In genomic region chr5:133265720-133266575, GRCh38 we compare ENCODE assay signal across 1 cellular context.
A peak's percentile ranks its signal among the peaks of the same experiment; 100 is the strongest.
TF ChIP-seq lines count a peak whose summit lies in the region.

No MANE protein-coding gene starts in this region.

TF ChIP-seq in GM12878, 131 proteins besides CTCF, POLR2A, EP300 and RAD21 (continued from another document and continues in another):
- TF ChIP-seq, protein P1, sequence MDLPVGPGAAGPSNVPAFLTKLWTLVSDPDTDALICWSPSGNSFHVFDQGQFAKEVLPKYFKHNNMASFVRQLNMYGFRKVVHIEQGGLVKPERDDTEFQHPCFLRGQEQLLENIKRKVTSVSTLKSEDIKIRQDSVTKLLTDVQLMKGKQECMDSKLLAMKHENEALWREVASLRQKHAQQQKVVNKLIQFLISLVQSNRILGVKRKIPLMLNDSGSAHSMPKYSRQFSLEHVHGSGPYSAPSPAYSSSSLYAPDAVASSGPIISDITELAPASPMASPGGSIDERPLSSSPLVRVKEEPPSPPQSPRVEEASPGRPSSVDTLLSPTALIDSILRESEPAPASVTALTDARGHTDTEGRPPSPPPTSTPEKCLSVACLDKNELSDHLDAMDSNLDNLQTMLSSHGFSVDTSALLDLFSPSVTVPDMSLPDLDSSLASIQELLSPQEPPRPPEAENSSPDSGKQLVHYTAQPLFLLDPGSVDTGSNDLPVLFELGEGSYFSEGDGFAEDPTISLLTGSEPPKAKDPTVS (IDR thresholded peaks at IDR 0.05; ENCODE audit: low read depth, low read length): no peak
- peak; percentile 88 for TF ChIP-seq NR2F1 (conservative IDR thresholded peaks at IDR 0.05)
- no peak for TF ChIP-seq GABPA (IDR thresholded peaks at IDR 0.05; ENCODE audit: low read depth)
- no peak for TF ChIP-seq RBBP5 (conservative IDR thresholded peaks at IDR 0.05)
- no peak for TF ChIP-seq MYB (IDR thresholded peaks at IDR 0.05; ENCODE audit: borderline replicate concordance, low read depth, low read length)
- TF ChIP-seq SMC3 (IDR thresholded peaks at IDR 0.05; ENCODE audit: borderline replicate concordance, low read length): no peak
- peak; percentile 69 for TF ChIP-seq IKZF1 (conservative IDR thresholded peaks at IDR 0.05)
- TF ChIP-seq TCF3 (IDR thresholded peaks at IDR 0.05; ENCODE audit: borderline replicate concordance, insufficient read depth, low read depth, low read length): no peak
- TF ChIP-seq, protein P2, sequence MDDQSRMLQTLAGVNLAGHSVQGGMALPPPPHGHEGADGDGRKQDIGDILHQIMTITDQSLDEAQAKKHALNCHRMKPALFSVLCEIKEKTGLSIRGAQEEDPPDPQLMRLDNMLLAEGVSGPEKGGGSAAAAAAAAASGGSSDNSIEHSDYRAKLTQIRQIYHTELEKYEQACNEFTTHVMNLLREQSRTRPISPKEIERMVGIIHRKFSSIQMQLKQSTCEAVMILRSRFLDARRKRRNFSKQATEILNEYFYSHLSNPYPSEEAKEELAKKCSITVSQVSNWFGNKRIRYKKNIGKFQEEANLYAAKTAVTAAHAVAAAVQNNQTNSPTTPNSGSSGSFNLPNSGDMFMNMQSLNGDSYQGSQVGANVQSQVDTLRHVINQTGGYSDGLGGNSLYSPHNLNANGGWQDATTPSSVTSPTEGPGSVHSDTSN (IDR thresholded peaks at IDR 0.05; ENCODE audit: insufficient replicate concordance, low read depth, low read length): no peak
- no peak for TF ChIP-seq RB1 (IDR thresholded peaks at IDR 0.05; ENCODE audit: borderline replicate concordance)
- TF ChIP-seq, protein P3, sequence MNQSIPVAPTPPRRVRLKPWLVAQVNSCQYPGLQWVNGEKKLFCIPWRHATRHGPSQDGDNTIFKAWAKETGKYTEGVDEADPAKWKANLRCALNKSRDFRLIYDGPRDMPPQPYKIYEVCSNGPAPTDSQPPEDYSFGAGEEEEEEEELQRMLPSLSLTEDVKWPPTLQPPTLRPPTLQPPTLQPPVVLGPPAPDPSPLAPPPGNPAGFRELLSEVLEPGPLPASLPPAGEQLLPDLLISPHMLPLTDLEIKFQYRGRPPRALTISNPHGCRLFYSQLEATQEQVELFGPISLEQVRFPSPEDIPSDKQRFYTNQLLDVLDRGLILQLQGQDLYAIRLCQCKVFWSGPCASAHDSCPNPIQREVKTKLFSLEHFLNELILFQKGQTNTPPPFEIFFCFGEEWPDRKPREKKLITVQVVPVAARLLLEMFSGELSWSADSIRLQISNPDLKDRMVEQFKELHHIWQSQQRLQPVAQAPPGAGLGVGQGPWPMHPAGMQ (IDR thresholded peaks at IDR 0.05; ENCODE audit: borderline replicate concordance): no peak
- no peak for TF ChIP-seq CREB1 (IDR thresholded peaks at IDR 0.05; ENCODE audit: low read depth)
- TF ChIP-seq LARP7 (IDR thresholded peaks at IDR 0.05): no peak
- no peak for TF ChIP-seq CEBPZ (IDR thresholded peaks at IDR 0.05; ENCODE audit: low read depth, low read length)
- TF ChIP-seq HDAC6 (IDR thresholded peaks at IDR 0.05; ENCODE audit: unreplicated experiment): no peak
- TF ChIP-seq IKZF2 (IDR thresholded peaks at IDR 0.05): peak in 1 of 2 experiments; percentile 15; a peak in 1 of 4 replicates
- 0 out of 2 replicates have a peak, but pooled peaks have one; percentile 22 for TF ChIP-seq PAX5 (IDR thresholded peaks at IDR 0.05; ENCODE audit: borderline replicate concordance, low read depth, low read length)
- TF ChIP-seq ZNF622 (IDR thresholded peaks at IDR 0.05): no peak
- TF ChIP-seq JUNB (IDR thresholded peaks at IDR 0.05): no peak
- TF ChIP-seq, protein P4, sequence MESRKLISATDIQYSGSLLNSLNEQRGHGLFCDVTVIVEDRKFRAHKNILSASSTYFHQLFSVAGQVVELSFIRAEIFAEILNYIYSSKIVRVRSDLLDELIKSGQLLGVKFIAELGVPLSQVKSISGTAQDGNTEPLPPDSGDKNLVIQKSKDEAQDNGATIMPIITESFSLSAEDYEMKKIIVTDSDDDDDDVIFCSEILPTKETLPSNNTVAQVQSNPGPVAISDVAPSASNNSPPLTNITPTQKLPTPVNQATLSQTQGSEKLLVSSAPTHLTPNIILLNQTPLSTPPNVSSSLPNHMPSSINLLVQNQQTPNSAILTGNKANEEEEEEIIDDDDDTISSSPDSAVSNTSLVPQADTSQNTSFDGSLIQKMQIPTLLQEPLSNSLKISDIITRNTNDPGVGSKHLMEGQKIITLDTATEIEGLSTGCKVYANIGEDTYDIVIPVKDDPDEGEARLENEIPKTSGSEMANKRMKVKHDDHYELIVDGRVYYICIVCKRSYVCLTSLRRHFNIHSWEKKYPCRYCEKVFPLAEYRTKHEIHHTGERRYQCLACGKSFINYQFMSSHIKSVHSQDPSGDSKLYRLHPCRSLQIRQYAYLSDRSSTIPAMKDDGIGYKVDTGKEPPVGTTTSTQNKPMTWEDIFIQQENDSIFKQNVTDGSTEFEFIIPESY (IDR thresholded peaks at IDR 0.05): no peak
- no peak for TF ChIP-seq SP1 (IDR thresholded peaks at IDR 0.05; ENCODE audit: low read depth, low read length)
- no peak for TF ChIP-seq MXI1 (IDR thresholded peaks at IDR 0.05; ENCODE audit: low read depth, low read length)
- TF ChIP-seq BHLHE40 (IDR thresholded peaks at IDR 0.05; ENCODE audit: borderline replicate concordance in 1 of 2, low read depth in 2 of 2, low read length in 1 of 2): peak in 1 of 2 experiments; percentile 33; a peak in 1 of 4 replicates
- no peak for TF ChIP-seq NRF1 (conservative IDR thresholded peaks at IDR 0.05; ENCODE audit: low read depth, low read length)
- TF ChIP-seq HDGF (IDR thresholded peaks at IDR 0.05): 0 out of 2 replicates have a peak, but pooled peaks have one; percentile 13
- no peak for TF ChIP-seq CHD4 (IDR thresholded peaks at IDR 0.05)
- TF ChIP-seq ZNF274 (IDR thresholded peaks at IDR 0.05; ENCODE audit: insufficient read depth, insufficient read length): no peak
- no peak for TF ChIP-seq CREM (IDR thresholded peaks at IDR 0.05; ENCODE audit: low read depth)
- no peak for TF ChIP-seq ETV6 (conservative IDR thresholded peaks at IDR 0.05 in 1 of 2, IDR thresholded peaks at IDR 0.05 in 1 of 2; ENCODE audit: borderline replicate concordance in 1 of 2, low read depth in 1 of 2)
- no peak for TF ChIP-seq PAX8 (IDR thresholded peaks at IDR 0.05)
- TF ChIP-seq FOXM1 (IDR thresholded peaks at IDR 0.05; ENCODE audit: low read depth, low read length): no peak
- TF ChIP-seq USF1 (IDR thresholded peaks at IDR 0.05; ENCODE audit: borderline replicate concordance, extremely low read length, insufficient read depth, low read depth, low read length): no peak
- no peak for TF ChIP-seq IRF3 (IDR thresholded peaks at IDR 0.05)
- no peak for TF ChIP-seq CBFB (IDR thresholded peaks at IDR 0.05; ENCODE audit: low read depth)
- TF ChIP-seq ELK1 (IDR thresholded peaks at IDR 0.05; ENCODE audit: low read depth, low read length): no peak
- no peak for TF ChIP-seq TARDBP (IDR thresholded peaks at IDR 0.05; ENCODE audit: borderline replicate concordance)
- no peak for TF ChIP-seq HCFC1 (IDR thresholded peaks at IDR 0.05; ENCODE audit: low read length)
- TF ChIP-seq BCL11A (IDR thresholded peaks at IDR 0.05; ENCODE audit: low read depth, low read length): no peak
- TF ChIP-seq, protein P5, sequence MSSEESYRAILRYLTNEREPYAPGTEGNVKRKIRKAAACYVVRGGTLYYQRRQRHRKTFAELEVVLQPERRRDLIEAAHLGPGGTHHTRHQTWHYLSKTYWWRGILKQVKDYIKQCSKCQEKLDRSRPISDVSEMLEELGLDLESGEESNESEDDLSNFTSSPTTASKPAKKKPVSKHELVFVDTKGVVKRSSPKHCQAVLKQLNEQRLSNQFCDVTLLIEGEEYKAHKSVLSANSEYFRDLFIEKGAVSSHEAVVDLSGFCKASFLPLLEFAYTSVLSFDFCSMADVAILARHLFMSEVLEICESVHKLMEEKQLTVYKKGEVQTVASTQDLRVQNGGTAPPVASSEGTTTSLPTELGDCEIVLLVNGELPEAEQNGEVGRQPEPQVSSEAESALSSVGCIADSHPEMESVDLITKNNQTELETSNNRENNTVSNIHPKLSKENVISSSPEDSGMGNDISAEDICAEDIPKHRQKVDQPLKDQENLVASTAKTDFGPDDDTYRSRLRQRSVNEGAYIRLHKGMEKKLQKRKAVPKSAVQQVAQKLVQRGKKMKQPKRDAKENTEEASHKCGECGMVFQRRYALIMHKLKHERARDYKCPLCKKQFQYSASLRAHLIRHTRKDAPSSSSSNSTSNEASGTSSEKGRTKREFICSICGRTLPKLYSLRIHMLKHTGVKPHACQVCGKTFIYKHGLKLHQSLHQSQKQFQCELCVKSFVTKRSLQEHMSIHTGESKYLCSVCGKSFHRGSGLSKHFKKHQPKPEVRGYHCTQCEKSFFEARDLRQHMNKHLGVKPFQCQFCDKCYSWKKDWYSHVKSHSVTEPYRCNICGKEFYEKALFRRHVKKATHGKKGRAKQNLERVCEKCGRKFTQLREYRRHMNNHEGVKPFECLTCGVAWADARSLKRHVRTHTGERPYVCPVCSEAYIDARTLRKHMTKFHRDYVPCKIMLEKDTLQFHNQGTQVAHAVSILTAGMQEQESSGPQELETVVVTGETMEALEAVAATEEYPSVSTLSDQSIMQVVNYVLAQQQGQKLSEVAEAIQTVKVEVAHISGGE (CRISPR knock-in tag; IDR thresholded peaks at IDR 0.05): no peak
- no peak for TF ChIP-seq EZH2 (IDR thresholded peaks at IDR 0.05; ENCODE audit: borderline replicate concordance, control insufficient read depth, low read depth, low read length)
- TF ChIP-seq MYC (IDR thresholded peaks at IDR 0.05; ENCODE audit: insufficient read depth, insufficient read length, insufficient replicate concordance, low read length, severe bottlenecking): no peak
- TF ChIP-seq BACH1 (IDR thresholded peaks at IDR 0.05; ENCODE audit: borderline replicate concordance): no peak
- no peak; the same call in 2 of the 3 replicates for TF ChIP-seq POU2F2 (IDR thresholded peaks at IDR 0.05; ENCODE audit: borderline replicate concordance, low read depth, low read length)
- TF ChIP-seq NR2C2 (IDR thresholded peaks at IDR 0.05; ENCODE audit: borderline replicate concordance, control insufficient read depth, insufficient read length, low read depth): no peak
- TF ChIP-seq, protein P6, sequence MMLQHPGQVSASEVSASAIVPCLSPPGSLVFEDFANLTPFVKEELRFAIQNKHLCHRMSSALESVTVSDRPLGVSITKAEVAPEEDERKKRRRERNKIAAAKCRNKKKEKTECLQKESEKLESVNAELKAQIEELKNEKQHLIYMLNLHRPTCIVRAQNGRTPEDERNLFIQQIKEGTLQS (IDR thresholded peaks at IDR 0.05; ENCODE audit: borderline replicate concordance, extremely low read depth, low read depth, low read length): no peak
- no peak; the same call in 1 of the 2 replicates for TF ChIP-seq ZNF217 (IDR thresholded peaks at IDR 0.05)
